ENCODE assay signal across 9 cellular contexts in the genomic region with DNA sequence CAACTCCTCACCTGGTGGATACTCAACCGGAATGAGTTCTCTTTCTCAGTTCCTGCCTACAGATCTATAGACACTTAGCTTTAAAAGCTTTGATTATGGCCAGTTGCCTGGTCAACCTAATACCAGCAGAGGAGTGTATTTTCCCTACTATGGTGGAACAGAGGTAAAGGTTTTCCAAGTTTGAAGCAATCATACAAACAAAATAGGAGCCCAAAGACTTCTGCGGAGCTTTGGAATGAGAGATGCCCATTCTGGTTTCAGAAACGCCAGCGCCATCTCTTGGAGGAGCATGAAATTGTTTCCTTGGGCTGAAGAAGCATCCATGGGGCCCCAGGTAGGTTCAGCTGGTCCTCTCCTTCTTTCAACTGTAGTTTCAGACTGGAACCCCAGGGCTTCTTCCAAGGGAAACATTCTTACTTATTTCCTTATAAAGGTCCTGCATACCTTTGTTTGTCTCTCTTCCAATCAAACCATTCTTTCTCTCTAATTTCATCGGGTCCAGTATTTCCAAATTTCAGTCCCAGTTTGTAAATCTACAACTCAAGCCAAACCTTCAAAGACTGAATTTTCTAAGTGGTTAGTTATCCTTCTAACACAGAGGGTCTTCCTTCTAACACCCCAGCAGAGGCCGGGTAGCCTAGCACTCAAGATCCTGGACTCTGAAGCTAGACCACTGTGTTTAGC.
DNase-seq lines count a peak whose midpoint lies in the region; FAIRE-seq and TF ChIP-seq lines count a peak whose summit lies in the region.
"Had no signal": no experiment of that assay in that cellular context is flagged by ENCODE, and none has a peak within 500 bp of the region (broad histone marks: within the 10 kb centered on the region; RNA-seq: fewer than 3 reads in every experiment).

No MANE protein-coding gene starts in this region.

- no peak overlapping the region for H3K9ac ChIP-seq in KMS-11
- H3K9ac ChIP-seq in keratinocyte (ENCODE audit: control insufficient read depth, extremely low read depth, insufficient read depth, low read length) = no peak overlapping the region

- H3K4me3 Mint-ChIP-seq in brain = no peak overlapping the region

- no peak overlapping the region for H2AFZ ChIP-seq in KMS-11 (ENCODE audit: low read depth)
- peak overlapping the region; percentile 67 for H2AFZ ChIP-seq in keratinocyte (ENCODE audit: control insufficient read depth, low read length)

- DNase-seq in EH (ENCODE audit: low read depth) = peak; percentile 76
- DNase-seq in RPMI8226 = peak; percentile 43
- peak; percentile 32 for DNase-seq in keratinocyte (ENCODE audit: low read depth, low spot score)
- peak; percentile 51 to 66 for DNase-seq in stimulated activated CD4-positive, alpha-beta T cell treated with anti-CD3 and anti-CD28 coated beads, Interleukin-2, amount 100 ng/mL, for 48 hours
- no peak for DNase-seq in effector CD8-positive, alpha-beta T cell (lab: John Stamatoyannopoulos, UW)
- DNase-seq in mesenteric fat pad (ENCODE audit: low spot score) = no peak

- H3K9me3 ChIP-seq in keratinocyte (ENCODE audit: control insufficient read depth, low read depth, low read length) = no peaks in the 10 kb centered on the region

- H3K4me3 ChIP-seq in KMS-11 (IDR thresholded peaks at IDR 0.05; ENCODE audit: insufficient read depth, low read depth, low read length) = no peak overlapping the region
- peak overlapping the region in 2 of 3 experiments; percentile 2 to 39 for H3K4me3 ChIP-seq in keratinocyte (ENCODE audit: control insufficient read depth in 2 of 3, extremely low read depth in 1 of 3, insufficient read depth in 2 of 3, low read depth in 1 of 3, low read length in 3 of 3)

- H4K20me1 ChIP-seq in KMS-11 (ENCODE audit: insufficient read depth) = no peaks in the 10 kb centered on the region
- no peaks in the 10 kb centered on the region for H4K20me1 ChIP-seq in keratinocyte (ENCODE audit: control insufficient read depth, extremely low read depth, insufficient read depth, low read length)

- H3K4me2 ChIP-seq in KMS-11 = no peak overlapping the region
- H3K4me2 ChIP-seq in keratinocyte (ENCODE audit: control insufficient read depth, extremely low read depth, insufficient read depth, low read depth, low read length) = peak overlapping the region; percentile 68

- no peaks in the 10 kb centered on the region for H3K36me3 Mint-ChIP-seq in brain

- TF ChIP-seq CTCF in KMS-11 (conservative IDR thresholded peaks at IDR 0.05; ENCODE audit: low read depth, low read length) (peak; percentile 74), brain (conservative IDR thresholded peaks at IDR 0.05) (peak; percentile 69 to 77), keratinocyte (optimal IDR thresholded peaks at IDR 0.05 in 1 of 3, IDR thresholded peaks at IDR 0.05 in 1 of 3, conservative IDR thresholded peaks at IDR 0.05 in 1 of 3; ENCODE audit: extremely low read depth in 1 of 3, insufficient read depth in 2 of 3, low read length in 3 of 3) (peak; percentile 79 to 88 (median 86))

- peak overlapping the region in 1 of 5 experiments; percentile 66 for H3K27ac Mint-ChIP-seq in brain

- H3K27me3 Mint-ChIP-seq in brain = peaks cover 15% of the 10 kb centered on the region

- H3K4me1 ChIP-seq in KMS-11 (ENCODE audit: low read depth, poor library complexity, severe bottlenecking) (no peaks in the 10 kb centered on the region), keratinocyte (ENCODE audit: control insufficient read depth, extremely low read depth, insufficient read depth, low read length) (peaks cover 12% of the 10 kb centered on the region)

- FAIRE-seq in keratinocyte (lab: Jason Lieb, UNC) = peak; percentile 41
- FAIRE-seq: TTC549 had no signal

- peaks cover 21% of the 10 kb centered on the region for H3K4me1 Mint-ChIP-seq in brain

- H3K9me1 ChIP-seq in keratinocyte (ENCODE audit: control insufficient read depth, extremely low read depth, insufficient read depth, low read length) = no peaks in the 10 kb centered on the region

- H3K79me2 ChIP-seq in KMS-11 (ENCODE audit: insufficient read depth, low read depth) = no peaks in the 10 kb centered on the region
- H3K79me2 ChIP-seq in keratinocyte (ENCODE audit: control insufficient read depth, insufficient read depth, low read length) = no peaks in the 10 kb centered on the region

- H3K27ac ChIP-seq in KMS-11 = no peak overlapping the region
- H3K27ac ChIP-seq in keratinocyte (ENCODE audit: control insufficient read depth, insufficient read depth, low read length) = peak overlapping the region; percentile 25

- dilution Hi-C loops in keratinocyte (cut with MboI; ENCODE audit: extremely low pct_ligation_motif_present, low sequenced_read_pairs) = no loop called here

- no peaks in the 10 kb centered on the region for H3K36me3 ChIP-seq in KMS-11 (ENCODE audit: insufficient read depth)
- H3K36me3 ChIP-seq in keratinocyte (ENCODE audit: control insufficient read depth in 2 of 2, extremely low read depth in 1 of 2, insufficient read depth in 2 of 2, low read length in 2 of 2) = no peaks in the 10 kb centered on the region

- no peaks in the 10 kb centered on the region for H3K27me3 ChIP-seq in KMS-11 (ENCODE audit: insufficient read depth, low read depth)
- no peaks in the 10 kb centered on the region for H3K27me3 ChIP-seq in keratinocyte (ENCODE audit: control insufficient read depth, extremely low read depth, insufficient read depth, low read length)

- H3K9me3 Mint-ChIP-seq in brain = no peaks in the 10 kb centered on the region

Comparison
In these comparisons a context has a peak if more than half of its experiments do, and no peak if none do; other contexts are left out.
1. DNase-seq: peak in EH (single experiment), RPMI8226 (single experiment), keratinocyte (single experiment) and stimulated activated CD4-positive, alpha-beta T cell treated with anti-CD3 and anti-CD28 coated beads, Interleukin-2, amount 100 ng/mL, for 48 hours (2 of 2); none in effector CD8-positive, alpha-beta T cell (single experiment) and mesenteric fat pad (single experiment).
2. Peak in every context shown above with its lines, with median percentiles within 50 percentile points of each other: CTCF ChIP-seq.